Comparison of ENCODE assay signal across 29 cellular contexts in genomic region chr2:64456298-64456697, GRCh38. TPM values are rescaled to one million over a fixed set of nuclear protein-coding genes. Genes with fewer than 3 reads are reported as not detected.
DNase-seq lines count a peak whose midpoint lies in the region; ATAC-seq and TF ChIP-seq lines count a peak whose summit lies in the region.
"Had no signal": no experiment of that assay in that cellular context is flagged by ENCODE, and none has a peak within 500 bp of the region (broad histone marks: within the 10 kb centered on the region; RNA-seq: fewer than 3 reads in every experiment).

No MANE protein-coding gene starts in this region.

- H3K9me3 Mint-ChIP-seq in brain (no peaks in the 10 kb centered on the region), nephron (no peaks in the 10 kb centered on the region)
- H3K9me3 Mint-ChIP-seq: memory B cell; T-helper 2 cell treated with Interferon-gamma antibody and Interleukin-4, amounts not matched to agents 5 μg/mL and 100 μg/mL, for 36 hours had no signal

- intact Hi-C loops in left ventricle myocardium inferior (cut with micrococcal nuclease), result no loop called here
- intact Hi-C loops in right cardiac atrium (cut with DNase I), result loop anchor here in 2 of 4 donors (10.0 kb wide), 1 partner anchor 51 kb away; no protein-coding TSS in a partner anchor

- H3K27me3 ChIP-seq in left ventricle myocardium inferior (ENCODE audit: low read depth), result no peaks in the 10 kb centered on the region
- H3K27me3 ChIP-seq in right cardiac atrium (ENCODE audit: control insufficient read depth, insufficient read depth), result no peaks in the 10 kb centered on the region
- H3K27me3 ChIP-seq: adrenal gland, BE2C, breast epithelium, Peyer's patch, testis had no signal

- H3K4me3 Mint-ChIP-seq in brain (peak overlapping the region; percentile 53 to 96 (median 93)), nephron (peak overlapping the region; percentile 88 to 99 (median 95))

- TF ChIP-seq CTCF in left ventricle myocardium inferior (IDR thresholded peaks at IDR 0.05; ENCODE audit: borderline replicate concordance), result no peak
- no peak for TF ChIP-seq CTCF in brain (conservative IDR thresholded peaks at IDR 0.05)
- no peak for TF ChIP-seq CTCF in nephron (IDR thresholded peaks at IDR 0.05; ENCODE audit: unreplicated experiment in 3 of 3)

- H3K9me3 ChIP-seq in left ventricle myocardium inferior (replicated peaks), result no peaks in the 10 kb centered on the region
- no peaks in the 10 kb centered on the region for H3K9me3 ChIP-seq in right cardiac atrium (ENCODE audit: control insufficient read depth, low read length)
- H3K9me3 ChIP-seq: adrenal gland, BE2C, breast epithelium, Peyer's patch, testis had no signal

- H3K27me3 Mint-ChIP-seq in brain (peaks cover 14% of the 10 kb centered on the region), nephron (ENCODE audit: low read depth) (peaks cover 4% of the 10 kb centered on the region)
- H3K27me3 Mint-ChIP-seq: memory B cell had no signal

- H3K4me3 ChIP-seq in left ventricle myocardium inferior, result no peak overlapping the region
- no peak overlapping the region for H3K4me3 ChIP-seq in right cardiac atrium (ENCODE audit: low read length)
- H3K4me3 ChIP-seq: testis had no signal

- ATAC-seq in right cardiac atrium, result no peak
- no peak for ATAC-seq in HG02884 (IDR thresholded peaks at IDR 0.05; ENCODE audit: unreplicated experiment)
- no peak for ATAC-seq in GM19351 (IDR thresholded peaks at IDR 0.05; ENCODE audit: unreplicated experiment)
- ATAC-seq: HCT116; stimulated activated naive CD8-positive, alpha-beta T cell treated with anti-CD3 and anti-CD28 coated beads, Interleukin-15, Interleukin-2, amounts not matched to agents 100 U/mL and 50 U/mL, for 24 hours had no signal

- H3K27ac Mint-ChIP-seq in brain, result peak overlapping the region in 1 of 5 experiments; percentile 96
- no peak overlapping the region for H3K27ac Mint-ChIP-seq in nephron
- H3K27ac Mint-ChIP-seq: memory B cell; T-helper 2 cell treated with Interferon-gamma antibody and Interleukin-4, amounts not matched to agents 5 μg/mL and 100 μg/mL, for 36 hours had no signal

- H3K36me3 Mint-ChIP-seq in brain, result peaks cover 33% of the 10 kb centered on the region
- H3K36me3 Mint-ChIP-seq in nephron (ENCODE audit: low read depth), result peaks cover 23% of the 10 kb centered on the region
- H3K36me3 Mint-ChIP-seq: memory B cell had no signal

- H3K27ac ChIP-seq in left ventricle myocardium inferior (replicated peaks) (peak overlapping the region; percentile 96), right cardiac atrium (ENCODE audit: low read length) (no peak overlapping the region)
- H3K27ac ChIP-seq: breast epithelium, Peyer's patch, testis had no signal

- DNase-seq in left ventricle myocardium inferior, result no peak
- DNase-seq in right cardiac atrium, result no peak
- DNase-seq in UCSD-AML1 (lab: John Stamatoyannopoulos, UW; ENCODE audit: unreplicated experiment), result no peak
- DNase-seq in DMS153 treated with DMSO at 0.1 percent for 48 hours (lab: John Stamatoyannopoulos, UW; ENCODE audit: unreplicated experiment), result no peak
- DNase-seq: activated CD4-positive, alpha-beta T cell treated with anti-CD3 and anti-CD28 coated beads for 48 hours; activated gamma-delta T cell; activated T-cell treated with anti-CD3 and anti-CD28 coated beads, Interleukin-2, amount 50 U/mL, for 1 hour; adrenal gland; BE2C; DND-41; effector CD8-positive, alpha-beta T cell; erythroblast; KG1; kidney; NCI-H1436 treated with DMSO at 0.1 percent for 48 hours; NCI-H524; occipital lobe; Peyer's patch; SHP77 treated with DMSO at 0.1 percent for 48 hours; stimulated activated naive CD8-positive, alpha-beta T cell treated with anti-CD3 and anti-CD28 coated beads, Interleukin-15, Interleukin-2, amounts not matched to agents 100 U/mL and 50 U/mL, for 24 hours; testis had no signal

- peaks cover 40% of the 10 kb centered on the region for H3K36me3 ChIP-seq in left ventricle myocardium inferior
- H3K36me3 ChIP-seq: BE2C, breast epithelium had no signal

- H3K4me1 Mint-ChIP-seq in brain (peaks cover 83% of the 10 kb centered on the region), nephron (peaks cover 15% of the 10 kb centered on the region)

- peaks cover 43% of the 10 kb centered on the region for H3K4me1 ChIP-seq in left ventricle myocardium inferior
- peaks cover 7% of the 10 kb centered on the region for H3K4me1 ChIP-seq in right cardiac atrium (ENCODE audit: control insufficient read depth, insufficient read depth, low read length)
- H3K4me1 ChIP-seq: BE2C, breast epithelium had no signal

- WGBS in right cardiac atrium, result 64% methylated on average over 6 of the region's 6 CpGs

RNA-seq across cellular contexts. Expression of gene LGALSL, which starts 2.3 kb away (rescaled TPM):
- 8.1 TPM for total RNA-seq in left ventricle myocardium inferior
- total RNA-seq in right cardiac atrium, result 10 to 100 TPM; 11.5 to 19.1 (median 14.6) TPM
- polyA plus RNA-seq in right cardiac atrium, result 8.1 TPM
- 2.5 TPM for polyA plus RNA-seq in brain (ENCODE audit: insufficient read depth, low read depth, low replicate concordance)
